1 cellular context compared by ENCODE assay signal in the genomic region with DNA sequence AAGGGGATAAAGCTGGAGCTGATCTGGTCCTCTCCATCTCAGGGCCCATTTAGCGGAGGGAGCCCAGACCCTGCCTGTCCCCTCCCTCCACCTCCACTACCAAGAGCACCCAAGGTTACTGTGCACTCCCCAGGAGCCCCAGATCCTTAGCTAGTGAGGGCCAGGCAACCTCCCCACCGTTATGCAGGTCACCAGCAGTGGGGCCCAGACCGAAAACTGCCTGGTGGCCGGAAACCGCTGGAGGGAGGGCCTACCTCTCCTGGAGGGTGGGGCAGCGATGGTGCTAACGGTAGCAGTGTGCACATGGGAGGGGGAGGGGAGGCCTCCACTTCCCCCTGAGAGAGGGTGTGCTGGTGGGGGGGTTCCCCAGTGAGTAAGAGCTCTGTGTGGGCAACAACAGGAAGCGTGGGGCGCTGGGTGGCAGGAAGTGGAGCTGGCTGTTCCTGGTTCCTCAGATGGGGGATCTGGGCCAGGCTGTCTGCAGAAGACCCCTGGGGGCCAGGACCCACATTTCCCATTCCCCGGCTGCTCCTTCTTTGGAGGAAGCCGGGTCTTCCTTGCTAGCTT.
TF ChIP-seq lines count a peak whose summit lies in the region.

No MANE protein-coding gene starts in this region.

TF ChIP-seq in HepG2, 621 proteins besides CTCF, POLR2A, EP300 and RAD21 (continued from another document and continues in another):
- TF ChIP-seq, protein P1, sequence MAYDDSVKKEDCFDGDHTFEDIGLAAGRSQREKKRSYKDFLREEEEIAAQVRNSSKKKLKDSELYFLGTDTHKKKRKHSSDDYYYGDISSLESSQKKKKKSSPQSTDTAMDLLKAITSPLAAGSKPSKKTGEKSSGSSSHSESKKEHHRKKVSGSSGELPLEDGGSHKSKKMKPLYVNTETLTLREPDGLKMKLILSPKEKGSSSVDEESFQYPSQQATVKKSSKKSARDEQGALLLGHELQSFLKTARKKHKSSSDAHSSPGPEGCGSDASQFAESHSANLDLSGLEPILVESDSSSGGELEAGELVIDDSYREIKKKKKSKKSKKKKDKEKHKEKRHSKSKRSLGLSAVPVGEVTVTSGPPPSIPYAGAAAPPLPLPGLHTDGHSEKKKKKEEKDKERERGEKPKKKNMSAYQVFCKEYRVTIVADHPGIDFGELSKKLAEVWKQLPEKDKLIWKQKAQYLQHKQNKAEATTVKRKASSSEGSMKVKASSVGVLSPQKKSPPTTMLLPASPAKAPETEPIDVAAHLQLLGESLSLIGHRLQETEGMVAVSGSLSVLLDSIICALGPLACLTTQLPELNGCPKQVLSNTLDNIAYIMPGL (CRISPR knock-in tag; IDR thresholded peaks at IDR 0.05; ENCODE audit: borderline replicate concordance in 1 of 2, low read depth in 1 of 2) = peak; percentile 21 to 28; a peak in 1 of 4 replicates
- 0 out of 2 replicates have a peak, but pooled peaks have one; percentile 30 for TF ChIP-seq FOXA3 (CRISPR knock-in tag; IDR thresholded peaks at IDR 0.05)
- peak; percentile 59; the same call in 1 of the 2 replicates for TF ChIP-seq ZFX (CRISPR knock-in tag; IDR thresholded peaks at IDR 0.05; ENCODE audit: low read depth)
- no peak for TF ChIP-seq NRL (CRISPR knock-in tag; IDR thresholded peaks at IDR 0.05; ENCODE audit: borderline replicate concordance)
- TF ChIP-seq ZNF143 (CRISPR knock-in tag; IDR thresholded peaks at IDR 0.05) = no peak
- no peak for TF ChIP-seq ZNF430 (CRISPR knock-in tag; IDR thresholded peaks at IDR 0.05)
- TF ChIP-seq KDM5A (IDR thresholded peaks at IDR 0.05; ENCODE audit: borderline replicate concordance, low read length) = no peak
- no peak for TF ChIP-seq RCOR2 (CRISPR knock-in tag; IDR thresholded peaks at IDR 0.05)
- no peak for TF ChIP-seq KDM2A (CRISPR knock-in tag; IDR thresholded peaks at IDR 0.05; ENCODE audit: borderline replicate concordance, low read depth)
- TF ChIP-seq GABPA (IDR thresholded peaks at IDR 0.05; ENCODE audit: low read depth, low read length) = peak; percentile 26; the same call in 1 of the 2 replicates
- TF ChIP-seq GABPA (CRISPR knock-in tag; IDR thresholded peaks at IDR 0.05; ENCODE audit: low read depth) = peak; percentile 45; the same call in 1 of the 2 replicates
- no peak for TF ChIP-seq HOXA7 (CRISPR knock-in tag; IDR thresholded peaks at IDR 0.05)
- 0 out of 2 replicates have a peak, but pooled peaks have one; percentile 26 for TF ChIP-seq ZBTB38 (CRISPR knock-in tag; IDR thresholded peaks at IDR 0.05)
- TF ChIP-seq, protein P2, sequence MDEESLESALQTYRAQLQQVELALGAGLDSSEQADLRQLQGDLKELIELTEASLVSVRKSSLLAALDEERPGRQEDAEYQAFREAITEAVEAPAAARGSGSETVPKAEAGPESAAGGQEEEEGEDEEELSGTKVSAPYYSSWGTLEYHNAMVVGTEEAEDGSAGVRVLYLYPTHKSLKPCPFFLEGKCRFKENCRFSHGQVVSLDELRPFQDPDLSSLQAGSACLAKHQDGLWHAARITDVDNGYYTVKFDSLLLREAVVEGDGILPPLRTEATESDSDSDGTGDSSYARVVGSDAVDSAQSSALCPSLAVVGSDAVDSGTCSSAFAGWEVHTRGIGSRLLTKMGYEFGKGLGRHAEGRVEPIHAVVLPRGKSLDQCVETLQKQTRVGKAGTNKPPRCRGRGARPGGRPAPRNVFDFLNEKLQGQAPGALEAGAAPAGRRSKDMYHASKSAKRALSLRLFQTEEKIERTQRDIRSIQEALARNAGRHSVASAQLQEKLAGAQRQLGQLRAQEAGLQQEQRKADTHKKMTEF (CRISPR knock-in tag; IDR thresholded peaks at IDR 0.05) = 0 out of 2 replicates have a peak, but pooled peaks have one; percentile 22
- no peak for TF ChIP-seq ZNF234 (CRISPR knock-in tag; conservative IDR thresholded peaks at IDR 0.05)
- TF ChIP-seq HNRNPLL (IDR thresholded peaks at IDR 0.05; ENCODE audit: low read depth, low read length, poor library complexity, severe bottlenecking) = peak; percentile 19
- TF ChIP-seq ETV5 (CRISPR knock-in tag; IDR thresholded peaks at IDR 0.05; ENCODE audit: borderline replicate concordance) = peak; percentile 60; the same call in 1 of the 2 replicates
- no peak for TF ChIP-seq PCBP2 (optimal IDR thresholded peaks at IDR 0.05; ENCODE audit: low read depth, low read length, poor library complexity, severe bottlenecking)
- peak; percentile 62 for TF ChIP-seq ELF3 (CRISPR knock-in tag; IDR thresholded peaks at IDR 0.05)
- 0 out of 2 replicates have a peak, but pooled peaks have one; percentile 11 for TF ChIP-seq ZNF768 (CRISPR knock-in tag; IDR thresholded peaks at IDR 0.05)
- TF ChIP-seq, protein P3, sequence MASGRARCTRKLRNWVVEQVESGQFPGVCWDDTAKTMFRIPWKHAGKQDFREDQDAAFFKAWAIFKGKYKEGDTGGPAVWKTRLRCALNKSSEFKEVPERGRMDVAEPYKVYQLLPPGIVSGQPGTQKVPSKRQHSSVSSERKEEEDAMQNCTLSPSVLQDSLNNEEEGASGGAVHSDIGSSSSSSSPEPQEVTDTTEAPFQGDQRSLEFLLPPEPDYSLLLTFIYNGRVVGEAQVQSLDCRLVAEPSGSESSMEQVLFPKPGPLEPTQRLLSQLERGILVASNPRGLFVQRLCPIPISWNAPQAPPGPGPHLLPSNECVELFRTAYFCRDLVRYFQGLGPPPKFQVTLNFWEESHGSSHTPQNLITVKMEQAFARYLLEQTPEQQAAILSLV (CRISPR knock-in tag; IDR thresholded peaks at IDR 0.05; ENCODE audit: borderline replicate concordance) = no peak
- TF ChIP-seq MTF2 (CRISPR knock-in tag; IDR thresholded peaks at IDR 0.05; ENCODE audit: borderline replicate concordance) = 0 out of 2 replicates have a peak, but pooled peaks have one; percentile 5
- peak; percentile 67 for TF ChIP-seq GABPB1 (CRISPR knock-in tag; IDR thresholded peaks at IDR 0.05)
- TF ChIP-seq, protein P4, sequence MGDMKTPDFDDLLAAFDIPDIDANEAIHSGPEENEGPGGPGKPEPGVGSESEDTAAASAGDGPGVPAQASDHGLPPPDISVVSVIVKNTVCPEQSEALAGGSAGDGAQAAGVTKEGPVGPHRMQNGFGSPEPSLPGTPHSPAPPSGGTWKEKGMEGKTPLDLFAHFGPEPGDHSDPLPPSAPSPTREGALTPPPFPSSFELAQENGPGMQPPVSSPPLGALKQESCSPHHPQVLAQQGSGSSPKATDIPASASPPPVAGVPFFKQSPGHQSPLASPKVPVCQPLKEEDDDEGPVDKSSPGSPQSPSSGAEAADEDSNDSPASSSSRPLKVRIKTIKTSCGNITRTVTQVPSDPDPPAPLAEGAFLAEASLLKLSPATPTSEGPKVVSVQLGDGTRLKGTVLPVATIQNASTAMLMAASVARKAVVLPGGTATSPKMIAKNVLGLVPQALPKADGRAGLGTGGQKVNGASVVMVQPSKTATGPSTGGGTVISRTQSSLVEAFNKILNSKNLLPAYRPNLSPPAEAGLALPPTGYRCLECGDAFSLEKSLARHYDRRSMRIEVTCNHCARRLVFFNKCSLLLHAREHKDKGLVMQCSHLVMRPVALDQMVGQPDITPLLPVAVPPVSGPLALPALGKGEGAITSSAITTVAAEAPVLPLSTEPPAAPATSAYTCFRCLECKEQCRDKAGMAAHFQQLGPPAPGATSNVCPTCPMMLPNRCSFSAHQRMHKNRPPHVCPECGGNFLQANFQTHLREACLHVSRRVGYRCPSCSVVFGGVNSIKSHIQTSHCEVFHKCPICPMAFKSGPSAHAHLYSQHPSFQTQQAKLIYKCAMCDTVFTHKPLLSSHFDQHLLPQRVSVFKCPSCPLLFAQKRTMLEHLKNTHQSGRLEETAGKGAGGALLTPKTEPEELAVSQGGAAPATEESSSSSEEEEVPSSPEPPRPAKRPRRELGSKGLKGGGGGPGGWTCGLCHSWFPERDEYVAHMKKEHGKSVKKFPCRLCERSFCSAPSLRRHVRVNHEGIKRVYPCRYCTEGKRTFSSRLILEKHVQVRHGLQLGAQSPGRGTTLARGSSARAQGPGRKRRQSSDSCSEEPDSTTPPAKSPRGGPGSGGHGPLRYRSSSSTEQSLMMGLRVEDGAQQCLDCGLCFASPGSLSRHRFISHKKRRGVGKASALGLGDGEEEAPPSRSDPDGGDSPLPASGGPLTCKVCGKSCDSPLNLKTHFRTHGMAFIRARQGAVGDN (CRISPR knock-in tag; IDR thresholded peaks at IDR 0.05) = peak; percentile 56; the same call in 1 of the 2 replicates
- TF ChIP-seq, protein P5, sequence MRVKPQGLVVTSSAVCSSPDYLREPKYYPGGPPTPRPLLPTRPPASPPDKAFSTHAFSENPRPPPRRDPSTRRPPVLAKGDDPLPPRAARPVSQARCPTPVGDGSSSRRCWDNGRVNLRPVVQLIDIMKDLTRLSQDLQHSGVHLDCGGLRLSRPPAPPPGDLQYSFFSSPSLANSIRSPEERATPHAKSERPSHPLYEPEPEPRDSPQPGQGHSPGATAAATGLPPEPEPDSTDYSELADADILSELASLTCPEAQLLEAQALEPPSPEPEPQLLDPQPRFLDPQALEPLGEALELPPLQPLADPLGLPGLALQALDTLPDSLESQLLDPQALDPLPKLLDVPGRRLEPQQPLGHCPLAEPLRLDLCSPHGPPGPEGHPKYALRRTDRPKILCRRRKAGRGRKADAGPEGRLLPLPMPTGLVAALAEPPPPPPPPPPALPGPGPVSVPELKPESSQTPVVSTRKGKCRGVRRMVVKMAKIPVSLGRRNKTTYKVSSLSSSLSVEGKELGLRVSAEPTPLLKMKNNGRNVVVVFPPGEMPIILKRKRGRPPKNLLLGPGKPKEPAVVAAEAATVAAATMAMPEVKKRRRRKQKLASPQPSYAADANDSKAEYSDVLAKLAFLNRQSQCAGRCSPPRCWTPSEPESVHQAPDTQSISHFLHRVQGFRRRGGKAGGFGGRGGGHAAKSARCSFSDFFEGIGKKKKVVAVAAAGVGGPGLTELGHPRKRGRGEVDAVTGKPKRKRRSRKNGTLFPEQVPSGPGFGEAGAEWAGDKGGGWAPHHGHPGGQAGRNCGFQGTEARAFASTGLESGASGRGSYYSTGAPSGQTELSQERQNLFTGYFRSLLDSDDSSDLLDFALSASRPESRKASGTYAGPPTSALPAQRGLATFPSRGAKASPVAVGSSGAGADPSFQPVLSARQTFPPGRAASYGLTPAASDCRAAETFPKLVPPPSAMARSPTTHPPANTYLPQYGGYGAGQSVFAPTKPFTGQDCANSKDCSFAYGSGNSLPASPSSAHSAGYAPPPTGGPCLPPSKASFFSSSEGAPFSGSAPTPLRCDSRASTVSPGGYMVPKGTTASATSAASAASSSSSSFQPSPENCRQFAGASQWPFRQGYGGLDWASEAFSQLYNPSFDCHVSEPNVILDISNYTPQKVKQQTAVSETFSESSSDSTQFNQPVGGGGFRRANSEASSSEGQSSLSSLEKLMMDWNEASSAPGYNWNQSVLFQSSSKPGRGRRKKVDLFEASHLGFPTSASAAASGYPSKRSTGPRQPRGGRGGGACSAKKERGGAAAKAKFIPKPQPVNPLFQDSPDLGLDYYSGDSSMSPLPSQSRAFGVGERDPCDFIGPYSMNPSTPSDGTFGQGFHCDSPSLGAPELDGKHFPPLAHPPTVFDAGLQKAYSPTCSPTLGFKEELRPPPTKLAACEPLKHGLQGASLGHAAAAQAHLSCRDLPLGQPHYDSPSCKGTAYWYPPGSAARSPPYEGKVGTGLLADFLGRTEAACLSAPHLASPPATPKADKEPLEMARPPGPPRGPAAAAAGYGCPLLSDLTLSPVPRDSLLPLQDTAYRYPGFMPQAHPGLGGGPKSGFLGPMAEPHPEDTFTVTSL (CRISPR knock-in tag; IDR thresholded peaks at IDR 0.05; ENCODE audit: borderline replicate concordance) = no peak
- no peak for TF ChIP-seq PAWR (CRISPR knock-in tag; IDR thresholded peaks at IDR 0.05; ENCODE audit: borderline replicate concordance)
- peak; percentile 43 for TF ChIP-seq SAP130 (CRISPR knock-in tag; IDR thresholded peaks at IDR 0.05; ENCODE audit: low read depth)
- TF ChIP-seq, protein P6, sequence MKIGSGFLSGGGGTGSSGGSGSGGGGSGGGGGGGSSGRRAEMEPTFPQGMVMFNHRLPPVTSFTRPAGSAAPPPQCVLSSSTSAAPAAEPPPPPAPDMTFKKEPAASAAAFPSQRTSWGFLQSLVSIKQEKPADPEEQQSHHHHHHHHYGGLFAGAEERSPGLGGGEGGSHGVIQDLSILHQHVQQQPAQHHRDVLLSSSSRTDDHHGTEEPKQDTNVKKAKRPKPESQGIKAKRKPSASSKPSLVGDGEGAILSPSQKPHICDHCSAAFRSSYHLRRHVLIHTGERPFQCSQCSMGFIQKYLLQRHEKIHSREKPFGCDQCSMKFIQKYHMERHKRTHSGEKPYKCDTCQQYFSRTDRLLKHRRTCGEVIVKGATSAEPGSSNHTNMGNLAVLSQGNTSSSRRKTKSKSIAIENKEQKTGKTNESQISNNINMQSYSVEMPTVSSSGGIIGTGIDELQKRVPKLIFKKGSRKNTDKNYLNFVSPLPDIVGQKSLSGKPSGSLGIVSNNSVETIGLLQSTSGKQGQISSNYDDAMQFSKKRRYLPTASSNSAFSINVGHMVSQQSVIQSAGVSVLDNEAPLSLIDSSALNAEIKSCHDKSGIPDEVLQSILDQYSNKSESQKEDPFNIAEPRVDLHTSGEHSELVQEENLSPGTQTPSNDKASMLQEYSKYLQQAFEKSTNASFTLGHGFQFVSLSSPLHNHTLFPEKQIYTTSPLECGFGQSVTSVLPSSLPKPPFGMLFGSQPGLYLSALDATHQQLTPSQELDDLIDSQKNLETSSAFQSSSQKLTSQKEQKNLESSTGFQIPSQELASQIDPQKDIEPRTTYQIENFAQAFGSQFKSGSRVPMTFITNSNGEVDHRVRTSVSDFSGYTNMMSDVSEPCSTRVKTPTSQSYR (CRISPR knock-in tag; IDR thresholded peaks at IDR 0.05; ENCODE audit: borderline replicate concordance) = peak; percentile 39; the same call in 1 of the 2 replicates
- TF ChIP-seq ZNF264 (CRISPR knock-in tag; IDR thresholded peaks at IDR 0.05) = no peak
- no peak for TF ChIP-seq LCORL (IDR thresholded peaks at IDR 0.05)
- TF ChIP-seq LCORL (CRISPR knock-in tag; IDR thresholded peaks at IDR 0.05) = peak; percentile 63
- peak; percentile 54; the same call in 1 of the 2 replicates for TF ChIP-seq ELF1 (CRISPR knock-in tag; IDR thresholded peaks at IDR 0.05)
- TF ChIP-seq CBFB (CRISPR knock-in tag; IDR thresholded peaks at IDR 0.05) = no peak
- TF ChIP-seq SIX1 (CRISPR knock-in tag; IDR thresholded peaks at IDR 0.05; ENCODE audit: borderline replicate concordance) = no peak
- TF ChIP-seq, protein P7, sequence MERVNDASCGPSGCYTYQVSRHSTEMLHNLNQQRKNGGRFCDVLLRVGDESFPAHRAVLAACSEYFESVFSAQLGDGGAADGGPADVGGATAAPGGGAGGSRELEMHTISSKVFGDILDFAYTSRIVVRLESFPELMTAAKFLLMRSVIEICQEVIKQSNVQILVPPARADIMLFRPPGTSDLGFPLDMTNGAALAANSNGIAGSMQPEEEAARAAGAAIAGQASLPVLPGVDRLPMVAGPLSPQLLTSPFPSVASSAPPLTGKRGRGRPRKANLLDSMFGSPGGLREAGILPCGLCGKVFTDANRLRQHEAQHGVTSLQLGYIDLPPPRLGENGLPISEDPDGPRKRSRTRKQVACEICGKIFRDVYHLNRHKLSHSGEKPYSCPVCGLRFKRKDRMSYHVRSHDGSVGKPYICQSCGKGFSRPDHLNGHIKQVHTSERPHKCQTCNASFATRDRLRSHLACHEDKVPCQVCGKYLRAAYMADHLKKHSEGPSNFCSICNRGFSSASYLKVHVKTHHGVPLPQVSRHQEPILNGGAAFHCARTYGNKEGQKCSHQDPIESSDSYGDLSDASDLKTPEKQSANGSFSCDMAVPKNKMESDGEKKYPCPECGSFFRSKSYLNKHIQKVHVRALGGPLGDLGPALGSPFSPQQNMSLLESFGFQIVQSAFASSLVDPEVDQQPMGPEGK (CRISPR knock-in tag; IDR thresholded peaks at IDR 0.05) = peak; percentile 77
- 0 out of 2 replicates have a peak, but pooled peaks have one; percentile 25 for TF ChIP-seq HMG20A (CRISPR knock-in tag; IDR thresholded peaks at IDR 0.05; ENCODE audit: borderline replicate concordance)
- 0 out of 2 replicates have a peak, but pooled peaks have one; percentile 22 for TF ChIP-seq ZNF816 (CRISPR knock-in tag; IDR thresholded peaks at IDR 0.05; ENCODE audit: borderline replicate concordance)
- TF ChIP-seq NFYC (CRISPR knock-in tag; IDR thresholded peaks at IDR 0.05) = no peak
- no peak for TF ChIP-seq ZNF335 (CRISPR knock-in tag; IDR thresholded peaks at IDR 0.05)
- TF ChIP-seq SMAD3 (CRISPR knock-in tag; IDR thresholded peaks at IDR 0.05) = no peak
